In genomic region chr6:70241991-70242420, GRCh38 we compare ENCODE assay signal across 20 cellular contexts.
A peak's percentile ranks its signal among the peaks of the same experiment; 100 is the strongest.
DNase-seq lines count a peak whose midpoint lies in the region; ATAC-seq and TF ChIP-seq lines count a peak whose summit lies in the region.
"Had no signal": no experiment of that assay in that cellular context is flagged by ENCODE, and none has a peak within 500 bp of the region (broad histone marks: within the 10 kb centered on the region; RNA-seq: fewer than 3 reads in every experiment).

No MANE protein-coding gene starts in this region.

- H3K9me3 ChIP-seq in right lobe of liver (no peaks in the 10 kb centered on the region), upper lobe of right lung (no peaks in the 10 kb centered on the region)
- H3K9me3 ChIP-seq: BLaER1, esophagus muscularis mucosa, testis had no signal

- no peak for TF ChIP-seq CTCF in right lobe of liver (IDR thresholded peaks at IDR 0.05)
- no peak for TF ChIP-seq CTCF in upper lobe of right lung (IDR thresholded peaks at IDR 0.05)

- no peak for TF ChIP-seq POLR2A in right lobe of liver (IDR thresholded peaks at IDR 0.05)

- H3K27ac ChIP-seq in right lobe of liver = no peak overlapping the region
- no peak overlapping the region for H3K27ac ChIP-seq in upper lobe of right lung
- H3K27ac ChIP-seq: BLaER1, esophagus muscularis mucosa, HL-60, SK-N-MC, testis had no signal

- peak; percentile 16 to 36 (median 30) for ATAC-seq in right lobe of liver
- peak; percentile 42 for ATAC-seq in upper lobe of right lung
- no peak for ATAC-seq in activated T-helper 17 cell treated with anti-CD3 and anti-CD28 coated beads, Interleukin-2, amount 50 U/mL, for 72 hours (replicated peaks)
- ATAC-seq: activated naive CD4-positive, alpha-beta T cell treated with anti-CD3 and anti-CD28 coated beads, Interleukin-2, amount 50 U/mL, for 72 hours had no signal

- 27% methylated on average over 5 of the region's 7 CpGs for WGBS in right lobe of liver (ENCODE audit: insufficient coverage, low coverage, low lambda C conversion rate, missing lambda C conversion rate)

- H3K27ac Mint-ChIP-seq in activated T-helper 17 cell treated with anti-CD3 and anti-CD28 coated beads, Interleukin-2, amount 50 U/mL, for 72 hours = no peak overlapping the region
- H3K27ac Mint-ChIP-seq: activated naive CD4-positive, alpha-beta T cell treated with anti-CD3 and anti-CD28 coated beads, Interleukin-2, amount 50 U/mL, for 72 hours; brain had no signal

- H3K4me3 ChIP-seq in right lobe of liver (no peak overlapping the region), upper lobe of right lung (no peak overlapping the region)
- H3K4me3 ChIP-seq: BLaER1, esophagus muscularis mucosa, SK-N-MC, testis had no signal

- no peaks in the 10 kb centered on the region for H3K4me1 ChIP-seq in right lobe of liver
- no peaks in the 10 kb centered on the region for H3K4me1 ChIP-seq in upper lobe of right lung
- H3K4me1 ChIP-seq: BLaER1, testis had no signal

- DNase-seq in HT-29 (ENCODE audit: low spot score) (peak; percentile 5), RPMI8226 (peak; percentile 12), right lobe of liver (no peak), upper lobe of right lung (no peak), putamen (ENCODE audit: low spot score) (no peak), NCI-H187 (lab: John Stamatoyannopoulos, UW) (no peak)
- DNase-seq: activated CD4-positive, alpha-beta T cell treated with anti-CD3 and anti-CD28 coated beads, Interleukin-2, amount 50 U/mL, for 1 hour; activated T-cell treated with anti-CD3 and anti-CD28 coated beads for 4 hours; DND-41; NCI-H446; OCI-M1; stimulated activated CD4-positive, alpha-beta T cell treated with anti-CD3 and anti-CD28 coated beads, Interleukin-4, amount 100 ng/mL, for 24 hours; testis had no signal

- no peaks in the 10 kb centered on the region for H3K9me3 Mint-ChIP-seq in activated T-helper 17 cell treated with anti-CD3 and anti-CD28 coated beads, Interleukin-2, amount 50 U/mL, for 72 hours
- H3K9me3 Mint-ChIP-seq: activated naive CD4-positive, alpha-beta T cell treated with anti-CD3 and anti-CD28 coated beads, Interleukin-2, amount 50 U/mL, for 72 hours; brain had no signal

- H3K4me3 Mint-ChIP-seq in activated T-helper 17 cell treated with anti-CD3 and anti-CD28 coated beads, Interleukin-2, amount 50 U/mL, for 72 hours = no peak overlapping the region
- H3K4me3 Mint-ChIP-seq: brain had no signal

- H3K27me3 ChIP-seq in right lobe of liver = peaks cover 0 to 3% of the 10 kb centered on the region in 2 donors
- no peaks in the 10 kb centered on the region for H3K27me3 ChIP-seq in upper lobe of right lung
- H3K27me3 ChIP-seq: BLaER1, esophagus muscularis mucosa, testis had no signal

- no peaks in the 10 kb centered on the region for H3K36me3 ChIP-seq in right lobe of liver
- no peaks in the 10 kb centered on the region for H3K36me3 ChIP-seq in upper lobe of right lung
- H3K36me3 ChIP-seq: BLaER1, esophagus muscularis mucosa had no signal

- H3K36me3 Mint-ChIP-seq in activated T-helper 17 cell treated with anti-CD3 and anti-CD28 coated beads, Interleukin-2, amount 50 U/mL, for 72 hours (ENCODE audit: low read depth) = no peaks in the 10 kb centered on the region
- H3K36me3 Mint-ChIP-seq: activated naive CD4-positive, alpha-beta T cell treated with anti-CD3 and anti-CD28 coated beads, Interleukin-2, amount 50 U/mL, for 72 hours; brain had no signal

- intact Hi-C loops in right lobe of liver (cut with DNase I) = no loop called here
- intact Hi-C loops in upper lobe of right lung (cut with DNase I) = no loop called here

- H3K27me3 Mint-ChIP-seq in activated T-helper 17 cell treated with anti-CD3 and anti-CD28 coated beads, Interleukin-2, amount 50 U/mL, for 72 hours = peaks cover 15% of the 10 kb centered on the region
- H3K27me3 Mint-ChIP-seq: brain had no signal

- no peaks in the 10 kb centered on the region for H3K4me1 Mint-ChIP-seq in activated T-helper 17 cell treated with anti-CD3 and anti-CD28 coated beads, Interleukin-2, amount 50 U/mL, for 72 hours
- H3K4me1 Mint-ChIP-seq: brain had no signal

Comparison
In these comparisons a context has a peak if more than half of its experiments do, and no peak if none do; other contexts are left out.
1. DNase-seq: peak in HT-29 (single experiment) and RPMI8226 (single experiment); none in right lobe of liver (0 of 3), upper lobe of right lung (single experiment), putamen (single experiment) and NCI-H187 (0 of 2).